ENCODE assay signal across 8 cellular contexts in genomic region chr15:42498212-42499038, GRCh38. TPM values are rescaled to one million over a fixed set of nuclear protein-coding genes. Genes with fewer than 3 reads are reported as not detected.
DNase-seq lines count a peak whose midpoint lies in the region; ATAC-seq and TF ChIP-seq lines count a peak whose summit lies in the region.
"Had no signal": no experiment of that assay in that cellular context is flagged by ENCODE, and none has a peak within 500 bp of the region (broad histone marks: within the 10 kb centered on the region; RNA-seq: fewer than 3 reads in every experiment).

No MANE protein-coding gene starts in this region.

- H3K4me2 ChIP-seq in BLaER1 treated with 17β-estradiol and CSF1 and Interleukin-3, amounts not matched to agents 10 nM and 100 nM, result peak overlapping the region in 10 of 11 experiments; percentile 6 to 98 (median 96); a peak in 19 of 22 replicates

- no peaks in the 10 kb centered on the region for H3K27me3 Mint-ChIP-seq in mesothelial cell of epicardium (ENCODE audit: low read depth)

- peaks cover 0 to 55% (median 11%) of the 10 kb centered on the region in 11 experiments; a peak in 14 of 22 replicates for H3K36me3 ChIP-seq in BLaER1 treated with 17β-estradiol and CSF1 and Interleukin-3, amounts not matched to agents 10 nM and 100 nM

- DNase-seq in RWPE1 (ENCODE audit: low spot score) (no peak), mesothelial cell of epicardium (ENCODE audit: low spot score in 2 of 2, unreplicated experiment in 2 of 2) (no peak), cerebellar nuclear complex (lab: John Stamatoyannopoulos, UW) (no peak)
- DNase-seq: activated CD4-positive, CD25-positive, alpha-beta regulatory T cell had no signal

- peak overlapping the region; percentile 87 for H3K27ac Mint-ChIP-seq in mesothelial cell of epicardium

- no peaks in the 10 kb centered on the region for H3K27me3 ChIP-seq in BLaER1 treated with 17β-estradiol and CSF1 and Interleukin-3, amounts not matched to agents 10 nM and 100 nM

- peak overlapping the region in 3 of 11 experiments; percentile 64 to 66 (median 65); a peak in 5 of 22 replicates for H3K27ac ChIP-seq in BLaER1 treated with 17β-estradiol and CSF1 and Interleukin-3, amounts not matched to agents 10 nM and 100 nM
- H3K27ac ChIP-seq in RWPE1, result peak overlapping the region; percentile 68
- H3K27ac ChIP-seq: C4-2B had no signal

- TF ChIP-seq CTCF in RWPE1 (conservative IDR thresholded peaks at IDR 0.05; ENCODE audit: low read depth) (no peak), mesothelial cell of epicardium (IDR thresholded peaks at IDR 0.05; ENCODE audit: unreplicated experiment) (no peak)

- no peak overlapping the region for H3K4me3 ChIP-seq in BLaER1 treated with 17β-estradiol and CSF1 and Interleukin-3, amounts not matched to agents 10 nM and 100 nM

- no peaks in the 10 kb centered on the region for H3K9me3 Mint-ChIP-seq in mesothelial cell of epicardium

- no peak for ATAC-seq in GM19395 (IDR thresholded peaks at IDR 0.05; ENCODE audit: unreplicated experiment)
- no peak for ATAC-seq in HG03432 (IDR thresholded peaks at IDR 0.05; ENCODE audit: unreplicated experiment)

- H3K4me3 Mint-ChIP-seq in mesothelial cell of epicardium, result no peak overlapping the region

- POLR2A ChIA-PET in RWPE1 (lab: Yijun Ruan, JAX; ENCODE audit: low non-redundant PET), result interaction anchor here (0.8 kb wide), 1 partner anchor 50 kb away, joined by 3 read pairs; no protein-coding TSS in a partner anchor

- CTCF ChIA-PET in RWPE1 (lab: Yijun Ruan, JAX), result interaction anchor here (0.6 to 0.9 kb wide), 2 partner anchors 32 to 66 kb away, joined by 3 read pairs; no protein-coding TSS in a partner anchor

- H3K4me1 ChIP-seq in BLaER1 treated with 17β-estradiol and CSF1 and Interleukin-3, amounts not matched to agents 10 nM and 100 nM, result peaks cover 30 to 90% (median 69%) of the 10 kb centered on the region in 10 experiments

- peak overlapping the region in 1 of 11 experiments; percentile 16; a peak in 1 of 22 replicates for H3K9ac ChIP-seq in BLaER1 treated with 17β-estradiol and CSF1 and Interleukin-3, amounts not matched to agents 10 nM and 100 nM

- H4K20me1 ChIP-seq in BLaER1 treated with 17β-estradiol and CSF1 and Interleukin-3, amounts not matched to agents 10 nM and 100 nM, result peaks cover 0 to 59% (median 34%) of the 10 kb centered on the region in 11 experiments; a peak in 14 of 22 replicates

- H3K9me3 ChIP-seq in BLaER1 treated with 17β-estradiol and CSF1 and Interleukin-3, amounts not matched to agents 10 nM and 100 nM (replicated peaks in 1 of 11), result no peaks in the 10 kb centered on the region

- peaks cover 38% of the 10 kb centered on the region for H3K4me1 Mint-ChIP-seq in mesothelial cell of epicardium

- H3K36me3 Mint-ChIP-seq in mesothelial cell of epicardium, result no peaks in the 10 kb centered on the region

RNA-seq across cellular contexts. Expression of gene SNAP23, which starts 3.0 kb away (rescaled TPM):
- total RNA-seq in mesothelial cell of epicardium, result 57.1 to 58.4 TPM (median 57.9 TPM) in 3 replicates

RNA-seq across cellular contexts. Expression of gene ZNF106, which starts 7.5 kb away (rescaled TPM):
- total RNA-seq in mesothelial cell of epicardium, result 50.2 to 52.9 TPM (median 51.0 TPM) in 3 replicates

RNA-seq across cellular contexts. Expression of gene LRRC57, which starts 50.2 kb away (rescaled TPM):
- 22.0 to 27.9 TPM (median 26.5 TPM) in 3 replicates for total RNA-seq in mesothelial cell of epicardium

RNA-seq across cellular contexts. Expression of gene HAUS2, which starts 50.2 kb away (rescaled TPM):
- total RNA-seq in mesothelial cell of epicardium, result 14.9 to 17.6 TPM (median 15.3 TPM) in 3 replicates
